Comparison of ENCODE assay signal across 18 cellular contexts in genomic region chr9:100515578-100516494, GRCh38. TPM values are rescaled to one million over a fixed set of nuclear protein-coding genes. Genes with fewer than 3 reads are reported as not detected.
DNase-seq lines count a peak whose midpoint lies in the region; ATAC-seq and TF ChIP-seq lines count a peak whose summit lies in the region.
"Had no signal": no experiment of that assay in that cellular context is flagged by ENCODE, and none has a peak within 500 bp of the region (broad histone marks: within the 10 kb centered on the region; RNA-seq: fewer than 3 reads in every experiment).

No MANE protein-coding gene starts in this region.

- in situ Hi-C loops in ACHN (cut with HindIII; ENCODE audit: low pct_ligation_motif_present, low pct_unique_long_range_greater_than_20kb, low sequenced_read_pairs), result no loop called here

- peaks cover 16% of the 10 kb centered on the region for H3K4me1 Mint-ChIP-seq in endodermal cell
- H3K4me1 Mint-ChIP-seq: activated naive CD8-positive, alpha-beta T cell treated with anti-CD3 and anti-CD28 coated beads for 36 hours had no signal

- H3K36me3 ChIP-seq in endodermal cell (ENCODE audit: control insufficient read depth, insufficient read depth, low read length) (peaks cover 44% of the 10 kb centered on the region), mesodermal cell (ENCODE audit: control insufficient read depth, insufficient read depth, low read length) (peaks cover 20% of the 10 kb centered on the region)
- H3K36me3 ChIP-seq: pancreas had no signal

- H3K4me1 ChIP-seq in endodermal cell (ENCODE audit: control insufficient read depth, insufficient read depth, low read length) (peaks cover 3% of the 10 kb centered on the region), mesodermal cell (ENCODE audit: control insufficient read depth, insufficient read depth, low read length, poor library complexity, severe bottlenecking) (no peaks in the 10 kb centered on the region)
- H3K4me1 ChIP-seq: pancreas had no signal

- no peak overlapping the region for H3K9ac ChIP-seq in endodermal cell (ENCODE audit: extremely low read depth, low read length, poor library complexity, severe bottlenecking)

- no peaks in the 10 kb centered on the region for H3K9me3 Mint-ChIP-seq in endodermal cell
- H3K9me3 Mint-ChIP-seq: activated naive CD8-positive, alpha-beta T cell treated with anti-CD3 and anti-CD28 coated beads for 36 hours had no signal

- H3K27me3 Mint-ChIP-seq in endodermal cell (ENCODE audit: insufficient read depth), result no peaks in the 10 kb centered on the region
- H3K27me3 Mint-ChIP-seq: activated naive CD8-positive, alpha-beta T cell treated with anti-CD3 and anti-CD28 coated beads for 36 hours had no signal

- H3K9me3 ChIP-seq in endodermal cell (ENCODE audit: control insufficient read depth, low read length) (no peaks in the 10 kb centered on the region), mesodermal cell (ENCODE audit: control insufficient read depth, low read length) (no peaks in the 10 kb centered on the region)
- H3K9me3 ChIP-seq: pancreas had no signal

- DNase-seq in ACHN, result peak; percentile 4
- peak; percentile 61 for DNase-seq in NCI-H226
- no peak for DNase-seq in endodermal cell
- DNase-seq in COR-L47 (lab: John Stamatoyannopoulos, UW), result no peak
- no peak for DNase-seq in anterior cingulate cortex (lab: John Stamatoyannopoulos, UW)
- DNase-seq in superior temporal gyrus (ENCODE audit: extremely low spot score), result no peak
- DNase-seq: activated CD4-positive, alpha-beta T cell treated with anti-CD3 and anti-CD28 coated beads, Interleukin-2, amount 50 U/mL, for 4 hours; activated naive CD8-positive, alpha-beta T cell treated with anti-CD3 and anti-CD28 coated beads for 36 hours; activated T-cell treated with anti-CD3 and anti-CD28 coated beads, Interleukin-2, amount 50 U/mL, for 1 hour; cerebellar nuclear complex; erythroblast; GDM1; NCI-H526 treated with DMSO at 0.1 percent for 48 hours; pancreas; stimulated activated naive CD4-positive, alpha-beta T cell had no signal

- no peak for ATAC-seq in GM21381 (IDR thresholded peaks at IDR 0.05; ENCODE audit: unreplicated experiment)
- ATAC-seq: pancreas, SK-N-SH treated with all-trans-retinoic acid at 6 μM for 48 hours had no signal

- TF ChIP-seq CTCF in endodermal cell (conservative IDR thresholded peaks at IDR 0.05), result no peak

- H3K27me3 ChIP-seq in endodermal cell (ENCODE audit: control insufficient read depth, insufficient read depth, low read length, poor library complexity, severe bottlenecking), result no peaks in the 10 kb centered on the region
- H3K27me3 ChIP-seq: pancreas had no signal

- WGBS in endodermal cell (ENCODE audit: insufficient coverage in 1 of 2, insufficient read length in 1 of 2), 2 experiments, result 77 to 88% methylated on average over 3 to 6 of the region's 6 CpGs
- 83 to 94% methylated on average over 2 to 3 of the region's 6 CpGs for WGBS in mesodermal cell (ENCODE audit: insufficient coverage in 2 of 2), 2 experiments

- H3K27ac ChIP-seq in endodermal cell (ENCODE audit: low read depth, low read length) (no peak overlapping the region), mesodermal cell (ENCODE audit: low read depth, low read length, severe bottlenecking) (peak overlapping the region; percentile 54)
- H3K27ac ChIP-seq: pancreas had no signal

- no peak overlapping the region for H3K4me3 ChIP-seq in endodermal cell (ENCODE audit: low read length)
- no peak overlapping the region for H3K4me3 ChIP-seq in mesodermal cell (ENCODE audit: extremely low read depth, insufficient read depth, low read length, poor library complexity, severe bottlenecking)
- H3K4me3 ChIP-seq: pancreas had no signal

- peaks cover 48% of the 10 kb centered on the region for H3K36me3 Mint-ChIP-seq in endodermal cell (ENCODE audit: low read depth)
- H3K36me3 Mint-ChIP-seq: activated naive CD8-positive, alpha-beta T cell treated with anti-CD3 and anti-CD28 coated beads for 36 hours had no signal

- no peak overlapping the region for H3K4me3 Mint-ChIP-seq in endodermal cell
- H3K4me3 Mint-ChIP-seq: activated naive CD8-positive, alpha-beta T cell treated with anti-CD3 and anti-CD28 coated beads for 36 hours had no signal

- H3K27ac Mint-ChIP-seq in endodermal cell, result peak overlapping the region; percentile 53
- H3K27ac Mint-ChIP-seq: activated naive CD8-positive, alpha-beta T cell treated with anti-CD3 and anti-CD28 coated beads for 36 hours had no signal

RNA-seq across cellular contexts. Expression of gene TMEFF1, which starts 42.9 kb away (rescaled TPM):
- total RNA-seq in endodermal cell, result 100 to 1,000 TPM in 1 of 2 donors, 10 to 100 TPM in 1; 67.5 to 111 TPM
- 72.7 TPM for polyA plus RNA-seq in endodermal cell (2013, experiment 1 of 2)
- 62.6 TPM for polyA plus RNA-seq in endodermal cell (2013, experiment 2 of 2)
- 39.3 TPM for polyA plus RNA-seq in mesodermal cell (2013, experiment 1 of 2)
- polyA plus RNA-seq in mesodermal cell (2013, experiment 2 of 2), result 30.0 TPM
- polyA plus RNA-seq: pancreas had no signal

Comparison
In these comparisons a context has a peak if more than half of its experiments do, and no peak if none do; other contexts are left out.
1. DNase-seq: peak in ACHN (single experiment) and NCI-H226 (single experiment); none in endodermal cell (single experiment), COR-L47 (single experiment), anterior cingulate cortex (0 of 58) and superior temporal gyrus (single experiment).